ENCODE assay signal across 10 cellular contexts in genomic region chr3:4425707-4426106, GRCh38. TPM values are rescaled to one million over a fixed set of nuclear protein-coding genes. Genes with fewer than 3 reads are reported as not detected.
DNase-seq lines count a peak whose midpoint lies in the region; ATAC-seq and TF ChIP-seq lines count a peak whose summit lies in the region.
"Had no signal": no experiment of that assay in that cellular context is flagged by ENCODE, and none has a peak within 500 bp of the region (broad histone marks: within the 10 kb centered on the region; RNA-seq: fewer than 3 reads in every experiment).

No MANE protein-coding gene starts in this region.

- no peak overlapping the region for H3K4me2 ChIP-seq in fibroblast of lung (ENCODE audit: extremely low read depth, insufficient read depth, low read length)

- H3K4me1 ChIP-seq in fibroblast of lung (ENCODE audit: control insufficient read depth, extremely low read depth, insufficient read depth, low read length) = peaks cover 14% of the 10 kb centered on the region

- CTCF ChIA-PET in activated CD8-positive, alpha-beta T cell treated with anti-CD3 and anti-CD28 coated beads for 36 hours (lab: Charles Lee) = interaction anchor here (0.7 to 1.1 kb wide), 3 partner anchors 17 to 75 kb away, joined by 3 read pairs; partner anchors contain the start of gene ITPR1
- CTCF ChIA-PET in activated CD8-positive, alpha-beta T cell treated with anti-CD3 and anti-CD28 coated beads, Interleukin-2, amount 10 ng/mL, durations not matched to agents 7 days and 5 days (lab: Charles Lee) = no interaction called here

- no peaks in the 10 kb centered on the region for H4K20me1 ChIP-seq in fibroblast of lung (ENCODE audit: control insufficient read depth, extremely low read depth, insufficient read depth, low read length)

- peaks cover 31% of the 10 kb centered on the region for H3K4me1 Mint-ChIP-seq in activated CD8-positive, alpha-beta T cell treated with anti-CD3 and anti-CD28 coated beads for 36 hours (ENCODE audit: low read depth)
- peaks cover 12% of the 10 kb centered on the region for H3K4me1 Mint-ChIP-seq in activated CD8-positive, alpha-beta T cell treated with anti-CD3 and anti-CD28 coated beads, Interleukin-2, amount 10 ng/mL, durations not matched to agents 7 days and 5 days (ENCODE audit: low read depth)
- H3K4me1 Mint-ChIP-seq in stimulated activated memory B cell treated with anti-CD40 and anti-IgM and Interleukin-4, amounts not matched to agents 10 μg/mL and 1 μg/mL and 100 μg/mL, for 72 hours = peaks cover 33% of the 10 kb centered on the region

- no peaks in the 10 kb centered on the region for H3K27me3 Mint-ChIP-seq in activated CD8-positive, alpha-beta T cell treated with anti-CD3 and anti-CD28 coated beads for 36 hours
- no peaks in the 10 kb centered on the region for H3K27me3 Mint-ChIP-seq in activated CD8-positive, alpha-beta T cell treated with anti-CD3 and anti-CD28 coated beads, Interleukin-2, amount 10 ng/mL, durations not matched to agents 7 days and 5 days (ENCODE audit: low read depth)
- H3K27me3 Mint-ChIP-seq in stimulated activated memory B cell treated with anti-CD40 and anti-IgM and Interleukin-4, amounts not matched to agents 10 μg/mL and 1 μg/mL and 100 μg/mL, for 72 hours = no peaks in the 10 kb centered on the region

- H3K36me3 ChIP-seq in fibroblast of lung (ENCODE audit: control insufficient read depth, insufficient read depth, low read length) = no peaks in the 10 kb centered on the region
- H3K36me3 ChIP-seq: gastrocnemius medialis had no signal

- H3K9ac ChIP-seq in fibroblast of lung (ENCODE audit: insufficient read depth, low read length) = no peak overlapping the region

- H3K4me3 Mint-ChIP-seq in activated CD8-positive, alpha-beta T cell treated with anti-CD3 and anti-CD28 coated beads for 36 hours = no peak overlapping the region
- H3K4me3 Mint-ChIP-seq in activated CD8-positive, alpha-beta T cell treated with anti-CD3 and anti-CD28 coated beads, Interleukin-2, amount 10 ng/mL, durations not matched to agents 7 days and 5 days = no peak overlapping the region
- no peak overlapping the region for H3K4me3 Mint-ChIP-seq in stimulated activated memory B cell treated with anti-CD40 and anti-IgM and Interleukin-4, amounts not matched to agents 10 μg/mL and 1 μg/mL and 100 μg/mL, for 72 hours

- H3K4me3 ChIP-seq in fibroblast of lung (replicated peaks in 1 of 4; ENCODE audit: control extremely low read depth in 1 of 4, insufficient read depth in 1 of 4, low read depth in 3 of 4, low read length in 4 of 4) = no peak overlapping the region
- H3K4me3 ChIP-seq: gastrocnemius medialis had no signal

- POLR2A ChIA-PET in activated CD8-positive, alpha-beta T cell treated with anti-CD3 and anti-CD28 coated beads for 36 hours (lab: Charles Lee) = no interaction called here
- POLR2A ChIA-PET in activated CD8-positive, alpha-beta T cell treated with anti-CD3 and anti-CD28 coated beads, Interleukin-2, amount 10 ng/mL, durations not matched to agents 7 days and 5 days (lab: Charles Lee) = no interaction called here

- no peaks in the 10 kb centered on the region for H3K79me2 ChIP-seq in fibroblast of lung (ENCODE audit: control insufficient read depth, insufficient read depth, low read length)

- H3K27ac ChIP-seq in fibroblast of lung (ENCODE audit: insufficient read depth, low read length) = peak overlapping the region; percentile 77
- H3K27ac ChIP-seq: gastrocnemius medialis had no signal

- TF ChIP-seq CTCF in activated CD8-positive, alpha-beta T cell treated with anti-CD3 and anti-CD28 coated beads for 36 hours (IDR thresholded peaks at IDR 0.05) = no peak
- TF ChIP-seq CTCF in fibroblast of lung (conservative IDR thresholded peaks at IDR 0.05 in 1 of 2, IDR thresholded peaks at IDR 0.05 in 1 of 2; ENCODE audit: low read depth in 1 of 2, low read length in 2 of 2) = no peak

- H2AFZ ChIP-seq in fibroblast of lung (ENCODE audit: low read length) = no peak overlapping the region

- H3K27me3 ChIP-seq in fibroblast of lung (ENCODE audit: control insufficient read depth, insufficient read depth, low read length) = no peaks in the 10 kb centered on the region
- H3K27me3 ChIP-seq: gastrocnemius medialis had no signal

- no peaks in the 10 kb centered on the region for H3K9me3 ChIP-seq in fibroblast of lung (ENCODE audit: control insufficient read depth, insufficient read depth, low read depth, low read length)
- H3K9me3 ChIP-seq: gastrocnemius medialis had no signal

- peaks cover 7% of the 10 kb centered on the region for H3K36me3 Mint-ChIP-seq in activated CD8-positive, alpha-beta T cell treated with anti-CD3 and anti-CD28 coated beads for 36 hours (ENCODE audit: low read depth)
- no peaks in the 10 kb centered on the region for H3K36me3 Mint-ChIP-seq in activated CD8-positive, alpha-beta T cell treated with anti-CD3 and anti-CD28 coated beads, Interleukin-2, amount 10 ng/mL, durations not matched to agents 7 days and 5 days (ENCODE audit: low read depth)
- peaks cover 32% of the 10 kb centered on the region for H3K36me3 Mint-ChIP-seq in stimulated activated memory B cell treated with anti-CD40 and anti-IgM and Interleukin-4, amounts not matched to agents 10 μg/mL and 1 μg/mL and 100 μg/mL, for 72 hours

- intact Hi-C loops in activated CD8-positive, alpha-beta T cell treated with anti-CD3 and anti-CD28 coated beads for 36 hours (cut with micrococcal nuclease) = no loop called here

- DNase-seq in activated CD8-positive, alpha-beta T cell treated with anti-CD3 and anti-CD28 coated beads for 36 hours = peak; percentile 57
- no peak for DNase-seq in activated CD8-positive, alpha-beta T cell treated with anti-CD3 and anti-CD28 coated beads, Interleukin-2, amount 10 ng/mL, durations not matched to agents 7 days and 5 days
- DNase-seq in M059J (ENCODE audit: low read depth) = peak; percentile 23
- peak in 1 of 2 donors; percentile 10 for DNase-seq in fibroblast of lung (ENCODE audit: low read depth in 2 of 2)
- DNase-seq in GM19238 (ENCODE audit: insufficient read length, low spot score) = no peak
- DNase-seq in NCI-H510A treated with DMSO at 0.1 percent for 48 hours (lab: John Stamatoyannopoulos, UW) = no peak
- DNase-seq in NCI-H345 treated with DMSO at 0.1 percent for 48 hours (lab: John Stamatoyannopoulos, UW; ENCODE audit: unreplicated experiment) = no peak
- DNase-seq: gastrocnemius medialis, NCI-H446 had no signal

- ATAC-seq in activated CD8-positive, alpha-beta T cell treated with anti-CD3 and anti-CD28 coated beads for 36 hours = peak; percentile 74
- no peak for ATAC-seq in activated CD8-positive, alpha-beta T cell treated with anti-CD3 and anti-CD28 coated beads, Interleukin-2, amount 10 ng/mL, durations not matched to agents 7 days and 5 days
- ATAC-seq in stimulated activated memory B cell treated with anti-CD40 and anti-IgM and Interleukin-4, amounts not matched to agents 10 μg/mL and 1 μg/mL and 100 μg/mL, for 72 hours = peak; percentile 25
- ATAC-seq: gastrocnemius medialis had no signal

- H3K27ac Mint-ChIP-seq in activated CD8-positive, alpha-beta T cell treated with anti-CD3 and anti-CD28 coated beads for 36 hours = peak overlapping the region; percentile 51
- no peak overlapping the region for H3K27ac Mint-ChIP-seq in activated CD8-positive, alpha-beta T cell treated with anti-CD3 and anti-CD28 coated beads, Interleukin-2, amount 10 ng/mL, durations not matched to agents 7 days and 5 days
- peak overlapping the region; percentile 79 for H3K27ac Mint-ChIP-seq in stimulated activated memory B cell treated with anti-CD40 and anti-IgM and Interleukin-4, amounts not matched to agents 10 μg/mL and 1 μg/mL and 100 μg/mL, for 72 hours

- no peaks in the 10 kb centered on the region for H3K9me3 Mint-ChIP-seq in activated CD8-positive, alpha-beta T cell treated with anti-CD3 and anti-CD28 coated beads for 36 hours
- no peaks in the 10 kb centered on the region for H3K9me3 Mint-ChIP-seq in activated CD8-positive, alpha-beta T cell treated with anti-CD3 and anti-CD28 coated beads, Interleukin-2, amount 10 ng/mL, durations not matched to agents 7 days and 5 days (ENCODE audit: insufficient read depth)
- H3K9me3 Mint-ChIP-seq in stimulated activated memory B cell treated with anti-CD40 and anti-IgM and Interleukin-4, amounts not matched to agents 10 μg/mL and 1 μg/mL and 100 μg/mL, for 72 hours = peaks cover 7% of the 10 kb centered on the region

RNA-seq across cellular contexts. Expression of gene SUMF1, which starts 41.4 kb away (rescaled TPM):
- 1 to 10 TPM; 6.4 to 6.6 TPM for total RNA-seq in activated CD8-positive, alpha-beta T cell treated with anti-CD3 and anti-CD28 coated beads for 36 hours
- total RNA-seq in activated CD8-positive, alpha-beta T cell treated with anti-CD3 and anti-CD28 coated beads, Interleukin-2, amount 10 ng/mL, durations not matched to agents 7 days and 5 days = 1 to 10 TPM; 7.4 to 8.7 TPM
- total RNA-seq in M059J (2014; rRNA removed; shearing (Covaris generic)) = 10.3 and 21.8 TPM in 2 replicates
- total RNA-seq in fibroblast of lung = 50.0 and 54.2 TPM in 2 replicates
- 45.8 and 64.6 TPM in 2 replicates for polyA plus RNA-seq in fibroblast of lung
- 27.8 and 39.2 TPM in 2 replicates for polyA plus RNA-seq in fibroblast of lung (2012)
- 14.8 and 22.1 TPM in 2 replicates for polyA minus RNA-seq in fibroblast of lung (ENCODE audit: low replicate concordance)

Comparison
In these comparisons a context has a peak if more than half of its experiments do, and no peak if none do; other contexts are left out.
1. DNase-seq: peak in activated CD8-positive, alpha-beta T cell treated with anti-CD3 and anti-CD28 coated beads for 36 hours (single experiment) and M059J (single experiment); none in activated CD8-positive, alpha-beta T cell treated with anti-CD3 and anti-CD28 coated beads, Interleukin-2, amount 10 ng/mL, durations not matched to agents 7 days and 5 days (single experiment), GM19238 (single experiment), NCI-H510A treated with DMSO at 0.1 percent for 48 hours (single experiment) and NCI-H345 treated with DMSO at 0.1 percent for 48 hours (single experiment).